Comparison of ENCODE assay signal across 8 cellular contexts in the genomic region with DNA sequence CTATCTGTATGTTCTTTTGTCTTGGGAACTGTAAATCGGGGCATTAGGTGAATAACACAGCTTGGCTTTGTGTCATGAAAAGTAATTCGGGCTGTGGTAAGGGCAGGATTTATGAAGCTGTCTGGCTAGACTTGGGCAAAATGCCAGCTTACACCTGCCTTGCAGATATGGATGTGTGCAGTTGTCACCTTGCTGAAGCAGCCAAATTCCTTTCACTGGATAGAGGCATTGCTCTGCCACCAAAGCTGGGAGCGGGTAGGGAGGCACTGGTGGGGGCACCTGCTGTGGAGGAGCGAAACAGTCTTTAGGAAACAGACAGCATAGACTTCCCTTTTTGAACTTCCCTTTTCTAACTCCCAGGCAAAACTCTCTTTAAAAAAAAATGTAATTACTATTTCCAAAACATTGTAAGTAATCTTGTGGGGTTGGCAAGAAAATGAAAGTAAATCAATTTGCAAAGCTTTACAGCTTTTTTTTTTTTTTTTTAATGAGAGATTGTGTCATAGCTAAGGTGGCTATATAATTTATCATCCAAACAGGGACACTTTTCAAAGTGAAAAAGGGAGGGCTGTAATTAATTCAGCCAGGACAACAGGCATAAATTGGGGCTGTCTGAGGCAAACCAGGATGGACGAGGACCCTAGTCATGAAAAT.
A peak's percentile ranks its signal among the peaks of the same experiment; 100 is the strongest.
DNase-seq lines count a peak whose midpoint lies in the region; ATAC-seq and TF ChIP-seq lines count a peak whose summit lies in the region.

No MANE protein-coding gene starts in this region.

- no peak for TF ChIP-seq CTCF in VCaP (conservative IDR thresholded peaks at IDR 0.05)

- peak overlapping the region; percentile 2; the same call in 1 of the 2 replicates for H3K27ac ChIP-seq in VCaP

- peak; percentile 58 for ATAC-seq in GM18868 (IDR thresholded peaks at IDR 0.05; ENCODE audit: unreplicated experiment)
- ATAC-seq in HG02970 (IDR thresholded peaks at IDR 0.05; ENCODE audit: low FRiP score, unreplicated experiment): peak; percentile 49

- DNase-seq in NCI-H2029 treated with DMSO at 0.1 percent for 48 hours (lab: John Stamatoyannopoulos, UW) (peak; percentile 79), mucosa of gallbladder (ENCODE audit: low spot score) (peak; percentile 42), SW 1271 (lab: John Stamatoyannopoulos, UW) (no peak)
- no peak for DNase-seq in stimulated activated CD4-positive, alpha-beta T cell treated with anti-CD3 and anti-CD28 coated beads, Interleukin-4, amount 100 ng/mL, for 4 hours
- DNase-seq in stimulated activated CD4-positive, alpha-beta T cell treated with anti-CD3 and anti-CD28 coated beads, Interleukin-12 subunit alpha, Interleukin-12 subunit beta, amount 100 ng/mL, for 4 hours: no peak

Comparison
In these comparisons a context has a peak if more than half of its experiments do, and no peak if none do; other contexts are left out.
1. DNase-seq: peak in NCI-H2029 treated with DMSO at 0.1 percent for 48 hours (single experiment) and mucosa of gallbladder (single experiment); none in stimulated activated CD4-positive, alpha-beta T cell treated with anti-CD3 and anti-CD28 coated beads, Interleukin-4, amount 100 ng/mL, for 4 hours (0 of 2), SW 1271 (0 of 2) and stimulated activated CD4-positive, alpha-beta T cell treated with anti-CD3 and anti-CD28 coated beads, Interleukin-12 subunit alpha, Interleukin-12 subunit beta, amount 100 ng/mL, for 4 hours (single experiment).